In genomic region chr20:63972312-63973159, GRCh38 we compare ENCODE assay signal across 1 cellular context.
TF ChIP-seq lines count a peak whose summit lies in the region.

No MANE protein-coding gene starts in this region.

TF ChIP-seq in HepG2, 621 proteins besides CTCF, POLR2A, EP300 and RAD21 (continued from another document):
- peak; percentile 85; the same call in 1 of the 2 replicates for TF ChIP-seq ZNF646 (CRISPR knock-in tag; IDR thresholded peaks at IDR 0.05)
